In genomic region chr7:19122018-19122588, GRCh38 we compare ENCODE assay signal across 8 cellular contexts. TPM values are rescaled to one million over a fixed set of nuclear protein-coding genes. Genes with fewer than 3 reads are reported as not detected.
DNase-seq lines count a peak whose midpoint lies in the region; ATAC-seq and TF ChIP-seq lines count a peak whose summit lies in the region.

No MANE protein-coding gene starts in this region.

- H3K27ac ChIP-seq in HEK293 (ENCODE audit: extremely low read depth, low read depth, low read length) = no peak overlapping the region

- CTCF ChIA-PET in HEK293 (lab: Yijun Ruan, JAX) = interaction anchor here (0.7 to 1.4 kb wide), 16 partner anchors 11 to 1440 kb away, joined by 3 to 9 read pairs (median 4); no protein-coding TSS in a partner anchor

- TF ChIP-seq CTCF in HEK293 (tag by site-specific recombination; IDR thresholded peaks at IDR 0.05) = peak; percentile 37; the same call in 1 of the 2 replicates
- TF ChIP-seq CTCF in fibroblast of the aortic adventitia (IDR thresholded peaks at IDR 0.05; ENCODE audit: insufficient read depth, low read length) = peak; percentile 89

- no peaks in the 10 kb centered on the region for H3K36me3 ChIP-seq in HEK293 (ENCODE audit: control insufficient read depth in 2 of 2, insufficient read depth in 1 of 2, low read length in 2 of 2)

- H3K4me1 ChIP-seq in HEK293 (ENCODE audit: control insufficient read depth, insufficient read depth, low read length) = no peaks in the 10 kb centered on the region

- H3K4me3 ChIP-seq in HEK293 (ENCODE audit: low read depth, low read length) = no peak overlapping the region
- no peak overlapping the region for H3K4me3 ChIP-seq in fibroblast of the aortic adventitia (ENCODE audit: low read depth, low read length)

- POLR2A ChIA-PET in HEK293 (lab: Yijun Ruan, JAX) = no interaction called here

- in situ Hi-C loops in ACHN (cut with HindIII; ENCODE audit: low pct_ligation_motif_present, low pct_unique_long_range_greater_than_20kb, low sequenced_read_pairs) = no loop called here

- no peak for ATAC-seq in HG03565 (IDR thresholded peaks at IDR 0.05; ENCODE audit: unreplicated experiment)

- peak; percentile 66 for DNase-seq in ACHN
- peak; percentile 24 for DNase-seq in RPMI8226
- peak; percentile 74 for DNase-seq in fibroblast of the aortic adventitia (ENCODE audit: low read depth)
- DNase-seq in hepatic stellate cell (ENCODE audit: low spot score) = no peak
- DNase-seq in KG1 (lab: John Stamatoyannopoulos, UW) = no peak
- no peak for DNase-seq in cortex of kidney (lab: John Stamatoyannopoulos, UW)

- H3K9me3 ChIP-seq in HEK293 (ENCODE audit: control insufficient read depth, insufficient read depth, low read depth, low read length) = no peaks in the 10 kb centered on the region

TF ChIP-seq in HEK293, 187 proteins besides CTCF, POLR2A, EP300 and RAD21:
- TF ChIP-seq PRDM6 (tag by site-specific recombination; IDR thresholded peaks at IDR 0.05) (peak; percentile 19; the same call in 1 of the 2 replicates), ZNF654 (tag by site-specific recombination; IDR thresholded peaks at IDR 0.05; ENCODE audit: low read depth) (peak; percentile 81), ZNF660 (tag by site-specific recombination; IDR thresholded peaks at IDR 0.05) (peak; percentile 46; the same call in 1 of the 2 replicates), ZNF544 (tag by site-specific recombination; IDR thresholded peaks at IDR 0.05) (no peak), KLF9 (tag by site-specific recombination; IDR thresholded peaks at IDR 0.05; ENCODE audit: low read depth) (no peak), ZNF202 (tag by site-specific recombination; IDR thresholded peaks at IDR 0.05; ENCODE audit: borderline replicate concordance) (no peak), PRDM1 (tag by site-specific recombination; IDR thresholded peaks at IDR 0.05) (peak; percentile 85)

RNA-seq across cellular contexts. Expression of gene TWIST1, which starts 4.7 kb away (rescaled TPM):
- total RNA-seq in fibroblast of the aortic adventitia (ENCODE audit: low replicate concordance) = 28.7 and 33.2 TPM in 2 replicates

RNA-seq across cellular contexts. Expression of gene FERD3L, which starts 23.1 kb away (rescaled TPM):
- total RNA-seq in fibroblast of the aortic adventitia (ENCODE audit: low replicate concordance) = not detected in 2 replicates

Comparison
In these comparisons a context has a peak if more than half of its experiments do, and no peak if none do; other contexts are left out.
1. DNase-seq: peak in ACHN (single experiment), RPMI8226 (single experiment) and fibroblast of the aortic adventitia (single experiment); none in hepatic stellate cell (single experiment), KG1 (single experiment) and cortex of kidney (single experiment).